Comparison of ENCODE assay signal across 1 cellular context in the genomic region with DNA sequence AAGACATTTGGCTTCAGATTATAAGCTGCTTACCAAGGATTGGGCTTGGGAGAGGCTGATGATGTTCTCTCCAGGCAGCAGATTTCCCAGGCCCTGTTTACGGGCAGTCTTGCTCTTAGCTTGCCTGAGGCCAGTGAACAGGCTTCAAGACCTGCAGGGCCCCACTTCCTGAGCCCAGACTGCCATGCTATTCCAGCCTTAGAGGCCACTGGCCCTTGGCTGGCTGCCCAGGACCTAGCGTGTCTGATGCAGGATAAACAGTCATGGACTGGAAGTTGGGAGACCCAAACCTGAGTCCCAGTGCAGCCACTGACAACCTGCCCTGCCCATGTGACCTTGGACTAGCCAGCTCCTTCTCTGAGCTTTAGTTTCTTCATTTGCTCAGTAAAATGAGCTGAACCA.
TF ChIP-seq lines count a peak whose summit lies in the region.

No MANE protein-coding gene starts in this region.

TF ChIP-seq in SK-N-SH treated with all-trans-retinoic acid at 6 μM for 48 hours, 23 proteins besides CTCF, POLR2A, EP300 and RAD21 (continued from another document):
- TF ChIP-seq ZC3H10 (CRISPR knock-in tag; IDR thresholded peaks at IDR 0.05) (no peak), POU6F1 (CRISPR knock-in tag; IDR thresholded peaks at IDR 0.05; ENCODE audit: borderline replicate concordance, low read depth) (no peak), CSDC2 (CRISPR knock-in tag; IDR thresholded peaks at IDR 0.05) (no peak), ESRRG (CRISPR knock-in tag; IDR thresholded peaks at IDR 0.05) (no peak), ZNF565 (CRISPR knock-in tag; conservative IDR thresholded peaks at IDR 0.05; ENCODE audit: low read depth) (no peak), ARNTL (CRISPR knock-in tag; IDR thresholded peaks at IDR 0.05; ENCODE audit: borderline replicate concordance, low read depth) (no peak), ISL1 (CRISPR knock-in tag; IDR thresholded peaks at IDR 0.05) (no peak), PATZ1 (CRISPR knock-in tag; IDR thresholded peaks at IDR 0.05; ENCODE audit: borderline replicate concordance) (no peak), GLIS3 (CRISPR knock-in tag; IDR thresholded peaks at IDR 0.05) (no peak), PPARA (CRISPR knock-in tag; IDR thresholded peaks at IDR 0.05; ENCODE audit: borderline replicate concordance) (no peak), ZFP3 (CRISPR knock-in tag; IDR thresholded peaks at IDR 0.05) (no peak)
- TF ChIP-seq, protein P1, sequence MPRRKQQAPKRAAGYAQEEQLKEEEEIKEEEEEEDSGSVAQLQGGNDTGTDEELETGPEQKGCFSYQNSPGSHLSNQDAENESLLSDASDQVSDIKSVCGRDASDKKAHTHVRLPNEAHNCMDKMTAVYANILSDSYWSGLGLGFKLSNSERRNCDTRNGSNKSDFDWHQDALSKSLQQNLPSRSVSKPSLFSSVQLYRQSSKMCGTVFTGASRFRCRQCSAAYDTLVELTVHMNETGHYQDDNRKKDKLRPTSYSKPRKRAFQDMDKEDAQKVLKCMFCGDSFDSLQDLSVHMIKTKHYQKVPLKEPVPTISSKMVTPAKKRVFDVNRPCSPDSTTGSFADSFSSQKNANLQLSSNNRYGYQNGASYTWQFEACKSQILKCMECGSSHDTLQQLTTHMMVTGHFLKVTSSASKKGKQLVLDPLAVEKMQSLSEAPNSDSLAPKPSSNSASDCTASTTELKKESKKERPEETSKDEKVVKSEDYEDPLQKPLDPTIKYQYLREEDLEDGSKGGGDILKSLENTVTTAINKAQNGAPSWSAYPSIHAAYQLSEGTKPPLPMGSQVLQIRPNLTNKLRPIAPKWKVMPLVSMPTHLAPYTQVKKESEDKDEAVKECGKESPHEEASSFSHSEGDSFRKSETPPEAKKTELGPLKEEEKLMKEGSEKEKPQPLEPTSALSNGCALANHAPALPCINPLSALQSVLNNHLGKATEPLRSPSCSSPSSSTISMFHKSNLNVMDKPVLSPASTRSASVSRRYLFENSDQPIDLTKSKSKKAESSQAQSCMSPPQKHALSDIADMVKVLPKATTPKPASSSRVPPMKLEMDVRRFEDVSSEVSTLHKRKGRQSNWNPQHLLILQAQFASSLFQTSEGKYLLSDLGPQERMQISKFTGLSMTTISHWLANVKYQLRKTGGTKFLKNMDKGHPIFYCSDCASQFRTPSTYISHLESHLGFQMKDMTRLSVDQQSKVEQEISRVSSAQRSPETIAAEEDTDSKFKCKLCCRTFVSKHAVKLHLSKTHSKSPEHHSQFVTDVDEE (CRISPR knock-in tag; IDR thresholded peaks at IDR 0.05) = no peak
TF ChIP-seq in SK-N-SH treated with all-trans-retinoic acid at 6 μM for 48 hours: peak in this region for 0.
